Comparison of ENCODE assay signal across 19 cellular contexts in the genomic region with DNA sequence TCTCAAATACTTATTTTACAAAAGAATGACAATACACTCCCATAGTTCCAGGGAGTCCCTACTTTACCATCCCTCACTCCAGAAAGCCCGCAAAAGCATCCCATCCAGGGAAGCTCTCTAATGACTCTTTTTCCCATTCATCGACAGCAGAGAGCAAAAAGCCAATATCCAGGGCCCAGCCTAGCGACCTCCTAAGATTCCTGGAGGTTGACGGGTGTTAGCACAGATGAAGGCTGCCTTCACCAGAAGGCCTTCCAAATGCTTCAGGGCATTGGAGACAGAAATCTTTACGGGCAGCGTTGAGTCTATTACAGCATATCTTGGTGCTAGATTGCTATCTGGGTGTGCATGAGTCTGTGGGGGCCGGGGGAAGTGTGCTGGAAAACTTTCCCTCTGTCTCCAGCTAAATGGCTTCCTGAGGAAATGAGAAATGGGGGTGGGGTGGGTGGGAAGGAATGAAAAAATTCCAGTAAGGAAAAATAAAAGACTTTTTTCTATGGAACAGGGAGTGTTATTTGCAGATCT.
A peak's percentile ranks its signal among the peaks of the same experiment; 100 is the strongest.
DNase-seq lines count a peak whose midpoint lies in the region; FAIRE-seq and TF ChIP-seq lines count a peak whose summit lies in the region.
"Had no signal": no experiment of that assay in that cellular context is flagged by ENCODE, and none has a peak within 500 bp of the region (broad histone marks: within the 10 kb centered on the region; RNA-seq: fewer than 3 reads in every experiment).

No MANE protein-coding gene starts in this region.

- no peaks in the 10 kb centered on the region for H3K9me2 ChIP-seq in PC-9 (ENCODE audit: insufficient read depth)

- peaks cover 20% of the 10 kb centered on the region for H3K4me1 ChIP-seq in PC-9 (replicated peaks; ENCODE audit: insufficient read depth)
- H3K4me1 ChIP-seq in neural progenitor cell: peaks cover 7% of the 10 kb centered on the region

- no peaks in the 10 kb centered on the region; the same call in 1 of the 2 replicates for H3K9me3 ChIP-seq in PC-9 (ENCODE audit: insufficient read depth, low read depth)
- H3K9me3 ChIP-seq in neural progenitor cell (ENCODE audit: low read depth): no peaks in the 10 kb centered on the region

- peaks cover 11% of the 10 kb centered on the region for H3K27me3 Mint-ChIP-seq in neural progenitor cell (ENCODE audit: insufficient read depth, low read depth)
- H3K27me3 Mint-ChIP-seq in activated naive CD8-positive, alpha-beta T cell treated with anti-CD3 and anti-CD28 coated beads for 36 hours: peaks cover 14% of the 10 kb centered on the region

- H3K36me3 ChIP-seq in PC-9 (ENCODE audit: low read depth) (no peaks in the 10 kb centered on the region), neural progenitor cell (no peaks in the 10 kb centered on the region)

- H3K27ac ChIP-seq in PC-9 (0 out of 2 replicates have a peak overlapping the region, but pooled peaks have one; percentile 47), neural progenitor cell (no peak overlapping the region)
- H3K27ac ChIP-seq: HL-60 had no signal

- in situ Hi-C loops in GM13976 (cut with MboI; ENCODE audit: low sequenced_read_pairs, unreplicated experiment): no loop called here

- TF ChIP-seq CTCF in PC-9 (conservative IDR thresholded peaks at IDR 0.05): no peak
- TF ChIP-seq CTCF in neural progenitor cell (IDR thresholded peaks at IDR 0.05): no peak
- no peak for TF ChIP-seq CTCF in GM13976 (IDR thresholded peaks at IDR 0.05; ENCODE audit: borderline replicate concordance, control extremely low read depth, extremely low read depth, insufficient read depth, missing control alignments)
- no peak for TF ChIP-seq CTCF in D721Med (IDR thresholded peaks at IDR 0.05; ENCODE audit: insufficient read depth, missing control alignments)

- H3K4me3 ChIP-seq in PC-9 (no peak overlapping the region), neural progenitor cell (no peak overlapping the region)

- POLR2A ChIA-PET in PC-9 (lab: Charles Lee; ENCODE audit: unreplicated experiment): no interaction called here

- intact Hi-C loops in PC-9 (cut with micrococcal nuclease; ENCODE audit: unreplicated experiment): loop anchor here (5.0 kb wide), 1 partner anchor 1002 kb away; no protein-coding TSS in a partner anchor

- H4K20me1 ChIP-seq in PC-9 (ENCODE audit: insufficient read depth): no peaks in the 10 kb centered on the region
- H4K20me1 ChIP-seq in neural progenitor cell (ENCODE audit: low read depth): no peaks in the 10 kb centered on the region

- H3K27me3 ChIP-seq in PC-9 (ENCODE audit: insufficient read depth, low read depth) (no peaks in the 10 kb centered on the region), neural progenitor cell (no peaks in the 10 kb centered on the region)

- peaks cover 8% of the 10 kb centered on the region; the same call in 1 of the 2 replicates for H3F3A ChIP-seq in PC-9 (ENCODE audit: insufficient read depth, low read depth)
- H3F3A ChIP-seq in neural progenitor cell (ENCODE audit: low read depth): no peaks in the 10 kb centered on the region

- no peak overlapping the region for H3K4me3 Mint-ChIP-seq in neural progenitor cell
- H3K4me3 Mint-ChIP-seq in activated naive CD8-positive, alpha-beta T cell treated with anti-CD3 and anti-CD28 coated beads for 36 hours: no peak overlapping the region

- H3K4me2 ChIP-seq in PC-9: peak overlapping the region; percentile 63; the same call in 1 of the 2 replicates
- H3K4me2 ChIP-seq in neural progenitor cell: no peak overlapping the region

- DNase-seq in EH (ENCODE audit: low read depth) (peak; percentile 25), PC-9 (no peak), left kidney (ENCODE audit: low read depth, low spot score) (peak; percentile 12), neural progenitor cell (ENCODE audit: low spot score) (no peak), GM13976 (ENCODE audit: low spot score) (no peak), D721Med (ENCODE audit: insufficient read length, low spot score) (no peak)
- DNase-seq in activated naive CD8-positive, alpha-beta T cell treated with anti-CD3 and anti-CD28 coated beads for 36 hours: no peak
- DNase-seq in activated naive CD4-positive, alpha-beta T cell treated with anti-CD3 and anti-CD28 coated beads, Interleukin-2, amount 50 U/mL, for 16 hours: no peak
- DNase-seq: Calu3, DMS79, GF-D8, KBM-7, NCI-H1092, NCI-H187, NCI-H446 treated with DMSO at 0.1 percent for 48 hours, NCI-H774, SIG-M5 had no signal

- no peaks in the 10 kb centered on the region for H3K79me2 ChIP-seq in PC-9 (ENCODE audit: low read depth)
- H3K79me2 ChIP-seq in neural progenitor cell (ENCODE audit: low read depth): no peaks in the 10 kb centered on the region

- CTCF ChIA-PET in PC-9 (lab: Charles Lee): no interaction called here

- peaks cover 24% of the 10 kb centered on the region for H3K4me1 Mint-ChIP-seq in neural progenitor cell
- peaks cover 3% of the 10 kb centered on the region for H3K4me1 Mint-ChIP-seq in activated naive CD8-positive, alpha-beta T cell treated with anti-CD3 and anti-CD28 coated beads for 36 hours

- H3K27ac Mint-ChIP-seq in neural progenitor cell: peak overlapping the region; percentile 61
- H3K27ac Mint-ChIP-seq in activated naive CD8-positive, alpha-beta T cell treated with anti-CD3 and anti-CD28 coated beads for 36 hours: no peak overlapping the region

- no peaks in the 10 kb centered on the region for H3K36me3 Mint-ChIP-seq in neural progenitor cell
- no peaks in the 10 kb centered on the region for H3K36me3 Mint-ChIP-seq in activated naive CD8-positive, alpha-beta T cell treated with anti-CD3 and anti-CD28 coated beads for 36 hours

- BruUV-seq in PC-9 (replicated peaks; lab: Mats Ljungman, UMichigan): no TSS peak

- H2AFZ ChIP-seq in PC-9 (no peak overlapping the region), neural progenitor cell (replicated peaks) (no peak overlapping the region)

- no peak for FAIRE-seq in D721Med (lab: Jason Lieb, UNC)
- FAIRE-seq: RCC 7860 had no signal

- H3K9me3 Mint-ChIP-seq in neural progenitor cell: no peaks in the 10 kb centered on the region
- H3K9me3 Mint-ChIP-seq in activated naive CD8-positive, alpha-beta T cell treated with anti-CD3 and anti-CD28 coated beads for 36 hours: no peaks in the 10 kb centered on the region

- no peak overlapping the region for H3K9ac ChIP-seq in neural progenitor cell

Comparison
In these comparisons a context has a peak if more than half of its experiments do, and no peak if none do; other contexts are left out.
1. DNase-seq: peak in EH (single experiment) and left kidney (single experiment); none in PC-9 (0 of 2), neural progenitor cell (single experiment), activated naive CD8-positive, alpha-beta T cell treated with anti-CD3 and anti-CD28 coated beads for 36 hours (single experiment), GM13976 (single experiment), activated naive CD4-positive, alpha-beta T cell treated with anti-CD3 and anti-CD28 coated beads, Interleukin-2, amount 50 U/mL, for 16 hours (single experiment) and D721Med (single experiment).